In genomic region chr14:103483600-103483999, GRCh38 we compare ENCODE assay signal across 10 cellular contexts. TPM values are rescaled to one million over a fixed set of nuclear protein-coding genes. Genes with fewer than 3 reads are reported as not detected.
DNase-seq lines count a peak whose midpoint lies in the region; ATAC-seq and TF ChIP-seq lines count a peak whose summit lies in the region.
"Had no signal": no experiment of that assay in that cellular context is flagged by ENCODE, and none has a peak within 500 bp of the region (broad histone marks: within the 10 kb centered on the region; RNA-seq: fewer than 3 reads in every experiment).

No MANE protein-coding gene starts in this region.

- H3K4me3 ChIP-seq in stomach (no peak overlapping the region), tibial artery (no peak overlapping the region)

- H3K9me3 Mint-ChIP-seq in activated CD4-positive, alpha-beta T cell treated with anti-CD3 and anti-CD28 coated beads for 36 hours (ENCODE audit: low read depth): no peaks in the 10 kb centered on the region
- H3K9me3 Mint-ChIP-seq: activated T-cell treated with anti-CD3 and anti-CD28 coated beads, Interleukin-2, amount 50 U/mL, for 72 hours; dendritic cell treated with granulocyte-macrophage colony-stimulating factor and Interleukin-4, amounts not matched to agents 40 ng/mL and 50 ng/mL, for 4 days had no signal

- POLR2A ChIA-PET in activated CD4-positive, alpha-beta T cell treated with anti-CD3 and anti-CD28 coated beads for 36 hours (lab: Charles Lee): no interaction called here
- POLR2A ChIA-PET in RWPE1 (lab: Yijun Ruan, JAX; ENCODE audit: low non-redundant PET): no interaction called here

- H3K4me3 Mint-ChIP-seq in activated CD4-positive, alpha-beta T cell treated with anti-CD3 and anti-CD28 coated beads for 36 hours: no peak overlapping the region
- H3K4me3 Mint-ChIP-seq: activated T-cell treated with anti-CD3 and anti-CD28 coated beads, Interleukin-2, amount 50 U/mL, for 72 hours; dendritic cell treated with granulocyte-macrophage colony-stimulating factor and Interleukin-4, amounts not matched to agents 40 ng/mL and 50 ng/mL, for 4 days had no signal

- H3K4me1 ChIP-seq in stomach (peaks cover 0 to 47% (median 16%) of the 10 kb centered on the region in 4 donors), tibial artery (no peaks in the 10 kb centered on the region)

- CTCF ChIA-PET in activated CD4-positive, alpha-beta T cell treated with anti-CD3 and anti-CD28 coated beads for 36 hours (lab: Charles Lee): no interaction called here
- CTCF ChIA-PET in RWPE1 (lab: Yijun Ruan, JAX): interaction anchor here (0.7 kb wide), 1 partner anchor 405 kb away, joined by 3 read pairs; no protein-coding TSS in a partner anchor

- intact Hi-C loops in activated CD4-positive, alpha-beta T cell treated with anti-CD3 and anti-CD28 coated beads for 36 hours (cut with DNase I, micrococcal nuclease): no loop called here
- intact Hi-C loops in stomach (cut with DNase I; ENCODE audit: low total_unique reads): no loop called here
- intact Hi-C loops in tibial artery (cut with DNase I; ENCODE audit: low total_unique reads): no loop called here

- no peak overlapping the region for H3K27ac Mint-ChIP-seq in activated CD4-positive, alpha-beta T cell treated with anti-CD3 and anti-CD28 coated beads for 36 hours
- H3K27ac Mint-ChIP-seq: dendritic cell treated with granulocyte-macrophage colony-stimulating factor and Interleukin-4, amounts not matched to agents 40 ng/mL and 50 ng/mL, for 4 days had no signal

- no peak for DNase-seq in activated CD4-positive, alpha-beta T cell treated with anti-CD3 and anti-CD28 coated beads for 36 hours
- no peak for DNase-seq in activated CD4-positive, alpha-beta T cell treated with anti-CD3 and anti-CD28 coated beads for 1 hour
- DNase-seq in RWPE1 (ENCODE audit: low spot score) (peak; percentile 71), stomach (peak; percentile 34), NCI-H526 treated with DMSO at 0.1 percent for 48 hours (lab: John Stamatoyannopoulos, UW) (no peak), germinal center (ENCODE audit: low spot score) (no peak), tibial artery (no peak)
- DNase-seq: activated T-cell treated with anti-CD3 and anti-CD28 coated beads, Interleukin-2, amount 50 U/mL, for 72 hours had no signal

- H3K27me3 ChIP-seq in stomach: no peaks in the 10 kb centered on the region
- no peaks in the 10 kb centered on the region for H3K27me3 ChIP-seq in tibial artery

- no peak overlapping the region for H3K27ac ChIP-seq in RWPE1
- peak overlapping the region in 3 of 5 donors; percentile 4 to 32 (median 25) for H3K27ac ChIP-seq in stomach
- no peak overlapping the region for H3K27ac ChIP-seq in tibial artery

- H3K27me3 Mint-ChIP-seq in activated CD4-positive, alpha-beta T cell treated with anti-CD3 and anti-CD28 coated beads for 36 hours: no peaks in the 10 kb centered on the region
- H3K27me3 Mint-ChIP-seq: dendritic cell treated with granulocyte-macrophage colony-stimulating factor and Interleukin-4, amounts not matched to agents 40 ng/mL and 50 ng/mL, for 4 days had no signal

- peaks cover 17% of the 10 kb centered on the region for H3K4me1 Mint-ChIP-seq in activated CD4-positive, alpha-beta T cell treated with anti-CD3 and anti-CD28 coated beads for 36 hours

- no peak for TF ChIP-seq POLR2A in stomach (IDR thresholded peaks at IDR 0.05)

- H3K36me3 ChIP-seq in stomach: peaks cover 17 to 92% (median 85%) of the 10 kb centered on the region in 4 donors
- H3K36me3 ChIP-seq in tibial artery: peaks cover 29 to 76% (median 57%) of the 10 kb centered on the region in 3 donors

- peaks cover 32% of the 10 kb centered on the region for H3K36me3 Mint-ChIP-seq in activated CD4-positive, alpha-beta T cell treated with anti-CD3 and anti-CD28 coated beads for 36 hours (ENCODE audit: low read depth)

- WGBS in stomach, 5 donors: 27 to 38% (median 31%) methylated on average over 5 of the region's 5 CpGs

- H3K9me3 ChIP-seq in stomach: no peaks in the 10 kb centered on the region
- no peaks in the 10 kb centered on the region for H3K9me3 ChIP-seq in tibial artery

- TF ChIP-seq EP300 in stomach (IDR thresholded peaks at IDR 0.05): no peak

- peak; percentile 12 for ATAC-seq in activated CD4-positive, alpha-beta T cell treated with anti-CD3 and anti-CD28 coated beads for 36 hours
- peak; percentile 90 for ATAC-seq in esophagus mucosa
- ATAC-seq: activated T-cell treated with anti-CD3 and anti-CD28 coated beads, Interleukin-2, amount 50 U/mL, for 72 hours had no signal

- no peak for TF ChIP-seq CTCF in RWPE1 (conservative IDR thresholded peaks at IDR 0.05; ENCODE audit: low read depth)
- TF ChIP-seq CTCF in stomach (IDR thresholded peaks at IDR 0.05): no peak
- no peak for TF ChIP-seq CTCF in tibial artery (IDR thresholded peaks at IDR 0.05)

RNA-seq across cellular contexts. Expression of gene CKB, which starts 39.0 kb away (rescaled TPM):
- total RNA-seq in activated CD4-positive, alpha-beta T cell treated with anti-CD3 and anti-CD28 coated beads for 36 hours: 1 to 10 TPM; 3.4 to 4.0 TPM
- 17.8 TPM for total RNA-seq in esophagus mucosa
- 1,000 to 10,000 TPM in 1 of 5 donors, 100 to 1,000 TPM in 4; 216 to 1,146 (median 643) TPM for total RNA-seq in stomach
- 1,000 to 10,000 TPM in 1 of 3 donors, 100 to 1,000 TPM in 2; 778 to 1,091 (median 976) TPM for polyA plus RNA-seq in stomach

RNA-seq across cellular contexts. Expression of gene TRMT61A, which starts 45.4 kb away (rescaled TPM):
- total RNA-seq in activated CD4-positive, alpha-beta T cell treated with anti-CD3 and anti-CD28 coated beads for 36 hours: 1 to 10 TPM; 8.8 to 9.0 TPM
- 6.1 TPM for total RNA-seq in esophagus mucosa
- 10 to 100 TPM in 4 of 5 donors, 1 to 10 TPM in 1; 5.5 to 39.7 (median 18.5) TPM for total RNA-seq in stomach
- 10 to 100 TPM in 2 of 3 donors, 1 to 10 TPM in 1; 9.0 to 16.9 (median 14.8) TPM for polyA plus RNA-seq in stomach

Comparison
In these comparisons a context has a peak if more than half of its experiments do, and no peak if none do; other contexts are left out.
1. DNase-seq: peak in RWPE1 (single experiment) and stomach (single experiment); none in activated CD4-positive, alpha-beta T cell treated with anti-CD3 and anti-CD28 coated beads for 36 hours (single experiment), activated CD4-positive, alpha-beta T cell treated with anti-CD3 and anti-CD28 coated beads for 1 hour (single experiment), NCI-H526 treated with DMSO at 0.1 percent for 48 hours (single experiment), germinal center (single experiment) and tibial artery (0 of 2).
2. H3K27ac ChIP-seq: peak in stomach (3 of 5); none in RWPE1 (single experiment) and tibial artery (0 of 2).
3. RNA of gene CKB, which starts 39.0 kb away (total RNA-seq): 216 to 1,146 TPM in stomach; 17.8 TPM in esophagus mucosa (single experiment) and 3.4 to 4.0 TPM in activated CD4-positive, alpha-beta T cell treated with anti-CD3 and anti-CD28 coated beads for 36 hours; every median in the first group is over 10 times any median in the second.